ENCODE assay signal across 1 cellular context in genomic region chr17:64343833-64344637, GRCh38.
A peak's percentile ranks its signal among the peaks of the same experiment; 100 is the strongest.
TF ChIP-seq lines count a peak whose summit lies in the region.

No MANE protein-coding gene starts in this region.

TF ChIP-seq in HepG2, 621 proteins besides CTCF, POLR2A, EP300 and RAD21 (continues in another document):
- TF ChIP-seq ZNF281 (CRISPR knock-in tag; IDR thresholded peaks at IDR 0.05; ENCODE audit: borderline replicate concordance) (peak; percentile 75; the same call in 1 of the 2 replicates), ZNF563 (CRISPR knock-in tag; IDR thresholded peaks at IDR 0.05) (peak; percentile 66; the same call in 1 of the 2 replicates), MAFK (conservative IDR thresholded peaks at IDR 0.05 in 1 of 2, IDR thresholded peaks at IDR 0.05 in 1 of 2; ENCODE audit: low read length in 2 of 2) (peak; percentile 12 to 42; a peak in 3 of 4 replicates), IKZF5 (CRISPR knock-in tag; IDR thresholded peaks at IDR 0.05) (peak; percentile 62; the same call in 1 of the 2 replicates), ETV5 (CRISPR knock-in tag; IDR thresholded peaks at IDR 0.05; ENCODE audit: borderline replicate concordance) (peak; percentile 78; the same call in 1 of the 2 replicates), KLF9 (CRISPR knock-in tag; IDR thresholded peaks at IDR 0.05; ENCODE audit: low read depth) (no peak), FOSL2 (CRISPR knock-in tag; IDR thresholded peaks at IDR 0.05) (peak; percentile 29; the same call in 1 of the 2 replicates), MXD4 (CRISPR knock-in tag; IDR thresholded peaks at IDR 0.05) (no peak), BRCA1 (CRISPR knock-in tag; IDR thresholded peaks at IDR 0.05) (no peak), PBX2 (CRISPR knock-in tag; IDR thresholded peaks at IDR 0.05) (no peak), PAF1 (CRISPR knock-in tag; IDR thresholded peaks at IDR 0.05) (no peak), FOXP1 (IDR thresholded peaks at IDR 0.05) (no peak), FOXP1 (CRISPR knock-in tag; IDR thresholded peaks at IDR 0.05) (peak; percentile 11; the same call in 1 of the 2 replicates), ATF7-NPFF (CRISPR knock-in tag; IDR thresholded peaks at IDR 0.05; ENCODE audit: low read depth) (no peak), ZNF280B (CRISPR knock-in tag; IDR thresholded peaks at IDR 0.05; ENCODE audit: borderline replicate concordance) (no peak), SMAD9 (CRISPR knock-in tag; IDR thresholded peaks at IDR 0.05) (no peak), PATZ1 (CRISPR knock-in tag; IDR thresholded peaks at IDR 0.05) (0 out of 2 replicates have a peak, but pooled peaks have one; percentile 22), ZNF629 (CRISPR knock-in tag; conservative IDR thresholded peaks at IDR 0.05) (no peak), ZNF136 (CRISPR knock-in tag; IDR thresholded peaks at IDR 0.05; ENCODE audit: low read depth) (no peak), NR2F1 (CRISPR knock-in tag; IDR thresholded peaks at IDR 0.05) (0 out of 4 replicates have a peak, but pooled peaks of 1 of the 2 experiments have one; percentile 26), JUNB (CRISPR knock-in tag; IDR thresholded peaks at IDR 0.05; ENCODE audit: borderline replicate concordance) (no peak), ZNF775 (CRISPR knock-in tag; IDR thresholded peaks at IDR 0.05; ENCODE audit: borderline replicate concordance) (no peak), SAP130 (CRISPR knock-in tag; IDR thresholded peaks at IDR 0.05; ENCODE audit: low read depth) (peak; percentile 79), ZNF205 (CRISPR knock-in tag; IDR thresholded peaks at IDR 0.05) (no peak), HBP1 (CRISPR knock-in tag; IDR thresholded peaks at IDR 0.05; ENCODE audit: low read depth) (no peak), ZNF691 (CRISPR knock-in tag; IDR thresholded peaks at IDR 0.05; ENCODE audit: borderline replicate concordance, low read depth) (no peak), YEATS4 (CRISPR knock-in tag; IDR thresholded peaks at IDR 0.05; ENCODE audit: borderline replicate concordance) (0 out of 2 replicates have a peak, but pooled peaks have one; percentile 21), GRHL1 (CRISPR knock-in tag; conservative IDR thresholded peaks at IDR 0.05) (no peak), MLX (CRISPR knock-in tag; IDR thresholded peaks at IDR 0.05) (peak; percentile 57; the same call in 1 of the 2 replicates), ARID5B (CRISPR knock-in tag; IDR thresholded peaks at IDR 0.05) (peak; percentile 61), MIER3 (CRISPR knock-in tag; IDR thresholded peaks at IDR 0.05; ENCODE audit: borderline replicate concordance) (peak; percentile 46; the same call in 1 of the 2 replicates), ZSCAN9 (CRISPR knock-in tag; IDR thresholded peaks at IDR 0.05; ENCODE audit: borderline replicate concordance) (0 out of 2 replicates have a peak, but pooled peaks have one; percentile 73), ZBTB4 (CRISPR knock-in tag; IDR thresholded peaks at IDR 0.05; ENCODE audit: borderline replicate concordance) (no peak), ZNF431 (CRISPR knock-in tag; IDR thresholded peaks at IDR 0.05; ENCODE audit: borderline replicate concordance, low read depth) (0 out of 2 replicates have a peak, but pooled peaks have one; percentile 51), RXRB (CRISPR knock-in tag; IDR thresholded peaks at IDR 0.05; ENCODE audit: borderline replicate concordance) (peak; percentile 75; the same call in 1 of the 2 replicates), NFYB (CRISPR knock-in tag; IDR thresholded peaks at IDR 0.05) (no peak)
